ENCODE assay signal across 20 cellular contexts in genomic region chr21:24903954-24904635, GRCh38.
DNase-seq lines count a peak whose midpoint lies in the region; ATAC-seq and TF ChIP-seq lines count a peak whose summit lies in the region.
"Had no signal": no experiment of that assay in that cellular context is flagged by ENCODE, and none has a peak within 500 bp of the region (broad histone marks: within the 10 kb centered on the region; RNA-seq: fewer than 3 reads in every experiment).

No MANE protein-coding gene starts in this region.

- POLR2A ChIA-PET in MCF 10A (lab: Yijun Ruan, JAX): no interaction called here

- intact Hi-C loops in MCF 10A (cut with micrococcal nuclease): no loop called here
- intact Hi-C loops in breast epithelium (cut with DNase I; ENCODE audit: low total_unique reads): no loop called here
- intact Hi-C loops in left colon (cut with DNase I, micrococcal nuclease): loop anchor here in 1 of 2 donors (10.0 kb wide), 1 partner anchor 481 kb away; no protein-coding TSS in a partner anchor

- H3K4me1 ChIP-seq in breast epithelium: no peaks in the 10 kb centered on the region

- peak; percentile 42 for ATAC-seq in HG02623 (IDR thresholded peaks at IDR 0.05; ENCODE audit: unreplicated experiment)
- ATAC-seq in HG03521 (IDR thresholded peaks at IDR 0.05; ENCODE audit: unreplicated experiment): peak; percentile 54
- ATAC-seq in left colon: no peak

- H3K27ac Mint-ChIP-seq in MCF 10A (ENCODE audit: low read depth, unreplicated experiment): peak overlapping the region; percentile 23
- H3K27ac Mint-ChIP-seq: activated T-helper 2 cell treated with anti-CD3 and anti-CD28 coated beads, Interferon-gamma antibody, Interleukin-2, Interleukin-4, amounts not matched to agents 10 μg/mL and 5 μg/mL and 100 μg/mL, durations not matched to agents 14 hours and 24 hours and 36 hours; CD4-positive, alpha-beta memory T cell; immature natural killer cell had no signal

- H3K27me3 Mint-ChIP-seq in MCF 10A (ENCODE audit: insufficient read depth, unreplicated experiment): no peaks in the 10 kb centered on the region
- H3K27me3 Mint-ChIP-seq: CD4-positive, alpha-beta memory T cell had no signal

- H3K36me3 Mint-ChIP-seq in MCF 10A (ENCODE audit: insufficient read depth, unreplicated experiment): no peaks in the 10 kb centered on the region
- H3K36me3 Mint-ChIP-seq: CD4-positive, alpha-beta memory T cell; immature natural killer cell had no signal

- H3K9me3 ChIP-seq in breast epithelium: no peaks in the 10 kb centered on the region

- CTCF ChIA-PET in MCF 10A (lab: Yijun Ruan, JAX): interaction anchor here (0.6 to 2.2 kb wide), 2 partner anchors 9 to 135 kb away, joined by 3 to 8 read pairs; no protein-coding TSS in a partner anchor

- DNase-seq in MCF 10A (ENCODE audit: unreplicated experiment) (no peak), breast epithelium (ENCODE audit: low spot score in 2 of 2) (no peak), superior temporal gyrus (ENCODE audit: extremely low spot score) (no peak), pons (ENCODE audit: low spot score) (no peak), NCI-H1436 treated with DMSO at 0.1 percent for 48 hours (lab: John Stamatoyannopoulos, UW) (no peak), left colon (no peak)
- DNase-seq: activated CD4-positive, alpha-beta T cell treated with anti-CD3 and anti-CD28 coated beads, Interleukin-2, amount 50 U/mL, for 48 hours; anterior cingulate cortex; CD4-positive, alpha-beta memory T cell; cortex of kidney; EL; immature natural killer cell; mesendoderm; NCI-H446; retina; stimulated activated CD4-positive, alpha-beta T cell treated with anti-CD3 and anti-CD28 coated beads, Interleukin-1b, Interleukin-23, amount 100 ng/mL, for 48 hours had no signal

- no peaks in the 10 kb centered on the region for H3K36me3 ChIP-seq in breast epithelium

- H3K27me3 ChIP-seq in breast epithelium: no peaks in the 10 kb centered on the region

- no peak overlapping the region for H3K4me3 ChIP-seq in breast epithelium

- H3K4me1 Mint-ChIP-seq in MCF 10A (ENCODE audit: insufficient read depth, unreplicated experiment): peaks cover 7% of the 10 kb centered on the region
- H3K4me1 Mint-ChIP-seq: CD4-positive, alpha-beta memory T cell; immature natural killer cell; neural crest cell had no signal

- H3K9me3 Mint-ChIP-seq in MCF 10A (ENCODE audit: unreplicated experiment): no peaks in the 10 kb centered on the region
- H3K9me3 Mint-ChIP-seq: activated T-helper 2 cell treated with anti-CD3 and anti-CD28 coated beads, Interferon-gamma antibody, Interleukin-2, Interleukin-4, amounts not matched to agents 10 μg/mL and 5 μg/mL and 100 μg/mL, durations not matched to agents 14 hours and 24 hours and 36 hours; neural crest cell had no signal

- H3K4me3 Mint-ChIP-seq in MCF 10A (ENCODE audit: unreplicated experiment): no peak overlapping the region
- H3K4me3 Mint-ChIP-seq: CD4-positive, alpha-beta memory T cell; immature natural killer cell; neural crest cell had no signal

- no TSS peak for BruUV-seq in MCF 10A (replicated peaks; lab: Mats Ljungman, UMichigan)

- peak overlapping the region in 1 of 2 donors; percentile 12 for H3K27ac ChIP-seq in breast epithelium

- no peak for TF ChIP-seq POLR2A in breast epithelium (IDR thresholded peaks at IDR 0.05)

- no peak for TF ChIP-seq CTCF in MCF 10A (IDR thresholded peaks at IDR 0.05; ENCODE audit: unreplicated experiment)
- TF ChIP-seq CTCF in breast epithelium (IDR thresholded peaks at IDR 0.05): no peak
